ENCODE assay signal across 14 cellular contexts in the genomic region with DNA sequence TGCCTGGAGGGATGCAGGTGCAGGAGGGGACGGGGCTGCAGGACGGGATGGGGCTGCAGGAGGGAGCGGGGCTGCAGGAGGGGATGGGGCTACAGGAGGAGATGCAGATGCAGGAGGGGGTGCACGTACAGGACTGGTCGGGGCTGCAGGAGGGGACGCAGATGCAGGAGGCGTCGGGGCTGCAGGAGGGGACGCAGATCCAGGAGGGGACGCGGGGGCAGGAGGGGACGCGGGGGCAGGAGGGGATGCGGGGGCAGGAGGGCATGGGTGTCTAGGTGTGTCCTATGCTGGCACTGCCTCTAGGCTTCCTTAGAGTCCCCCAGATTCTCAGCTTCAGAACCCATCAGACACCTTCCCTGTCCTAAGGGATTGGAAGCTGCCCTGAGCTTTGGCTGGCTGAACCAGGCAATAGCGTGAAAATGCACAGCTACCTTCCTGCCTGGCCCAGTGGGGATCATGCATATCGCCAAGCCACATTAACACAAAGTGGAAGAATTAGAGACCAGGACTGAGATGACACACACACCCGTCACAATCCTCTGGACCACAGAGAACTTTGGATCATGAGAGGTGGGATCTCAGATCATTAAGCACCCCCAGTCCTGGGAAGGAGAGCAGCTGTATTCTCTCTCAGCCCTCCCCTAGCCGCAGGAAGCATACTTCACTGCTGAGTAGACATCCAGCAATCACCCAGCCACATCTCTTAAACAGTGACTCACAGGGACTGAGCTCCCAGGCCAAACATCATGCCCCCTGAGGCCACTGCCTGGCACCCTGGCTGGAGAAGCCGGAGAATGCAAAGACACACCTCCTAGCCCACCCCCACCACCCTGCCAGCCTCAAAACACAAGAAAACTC.
DNase-seq lines count a peak whose midpoint lies in the region; ATAC-seq, FAIRE-seq and TF ChIP-seq lines count a peak whose summit lies in the region.
"Had no signal": no experiment of that assay in that cellular context is flagged by ENCODE, and none has a peak within 500 bp of the region (broad histone marks: within the 10 kb centered on the region; RNA-seq: fewer than 3 reads in every experiment).

No MANE protein-coding gene starts in this region.

- TF ChIP-seq POLR2A in A549 (IDR thresholded peaks at IDR 0.05; ENCODE audit: low read length) (no peak), esophagus muscularis mucosa (IDR thresholded peaks at IDR 0.05; ENCODE audit: low read depth) (no peak)

- POLR2A ChIA-PET in A549 (lab: Yijun Ruan, JAX), result interaction anchor here (0.5 to 1.4 kb wide), 3 partner anchors 14 to 164 kb away, joined by 3 to 10 read pairs (median 6); a partner anchor contains a TSS

- TF ChIP-seq EP300 in A549 (IDR thresholded peaks at IDR 0.05) (no peak; a peak in 1 of 5 replicates), esophagus muscularis mucosa (IDR thresholded peaks at IDR 0.05) (no peak)

- WGBS in A549 (ENCODE audit: missing lambda C conversion rate), result 5% methylated on average over 5 of the region's 19 CpGs
- WGBS in esophagus muscularis mucosa, result 94% methylated on average over 13 of the region's 19 CpGs

- H3K4me1 ChIP-seq in A549, result peaks cover 28% of the 10 kb centered on the region
- peaks cover 28 to 64% (median 42%) of the 10 kb centered on the region in 4 donors for H3K4me1 ChIP-seq in esophagus muscularis mucosa
- peaks cover 0 to 29% of the 10 kb centered on the region in 2 donors for H3K4me1 ChIP-seq in ascending aorta

- ATAC-seq in A549 (peak; percentile 87 to 89), HG03135 (IDR thresholded peaks at IDR 0.05; ENCODE audit: unreplicated experiment) (no peak)
- ATAC-seq: lower lobe of right lung had no signal

- TF ChIP-seq RAD21 in A549 (conservative IDR thresholded peaks at IDR 0.05 in 1 of 2, IDR thresholded peaks at IDR 0.05 in 1 of 2), result peak; percentile 20; a peak in 3 of 5 replicates

- no peak overlapping the region for H3K4me3 ChIP-seq in A549
- no peak overlapping the region for H3K4me3 ChIP-seq in esophagus muscularis mucosa
- H3K4me3 ChIP-seq in ascending aorta, result no peak overlapping the region
- H3K4me3 ChIP-seq: lower lobe of right lung, vagina had no signal

- DNase-seq in A549 (ENCODE audit: low read depth in 1 of 2, low spot score in 1 of 2) (peak; percentile 78 to 88), HCEC 1CT (peak; percentile 92), amniotic stem cell (lab: John Stamatoyannopoulos, UW) (peak; percentile 80), iris pigment epithelial cell (ENCODE audit: low read depth) (peak; percentile 92), esophagus muscularis mucosa (ENCODE audit: extremely low spot score) (no peak), ascending aorta (ENCODE audit: low spot score in 2 of 2) (no peak), SK-N-DZ (ENCODE audit: low spot score) (no peak)
- DNase-seq: activated CD4-positive, alpha-beta T cell treated with anti-CD3 and anti-CD28 coated beads, Interleukin-2, amount 50 U/mL, for 4 hours; COR-L47; cortex of kidney; lower lobe of right lung; MM.1S had no signal

- intact Hi-C loops in esophagus muscularis mucosa (cut with DNase I) (loop anchor here (10.0 kb wide), 2 partner anchors 98 to 478 kb away; a partner anchor contains a TSS), ascending aorta (cut with DNase I) (no loop called here)

- H3K36me3 ChIP-seq in esophagus muscularis mucosa (peaks cover 0 to 29% (median 2%) of the 10 kb centered on the region in 4 donors), ascending aorta (no peaks in the 10 kb centered on the region)
- H3K36me3 ChIP-seq: lower lobe of right lung had no signal

- TF ChIP-seq CTCF in A549 (IDR thresholded peaks at IDR 0.05) (no peak), esophagus muscularis mucosa (IDR thresholded peaks at IDR 0.05) (no peak), ascending aorta (IDR thresholded peaks at IDR 0.05) (no peak)

- FAIRE-seq in A549 (lab: Jason Lieb, UNC), result peak; percentile 63

- CTCF ChIA-PET in A549 (lab: Yijun Ruan, JAX), result interaction anchor here (0.7 to 3.3 kb wide), 13 partner anchors 17 to 480 kb away, joined by 3 to 18 read pairs (median 4); no protein-coding TSS in a partner anchor

- H3K9me3 ChIP-seq in A549 (no peaks in the 10 kb centered on the region), esophagus muscularis mucosa (no peaks in the 10 kb centered on the region), ascending aorta (no peaks in the 10 kb centered on the region)
- H3K9me3 ChIP-seq: lower lobe of right lung, vagina had no signal

- H3K27ac ChIP-seq in A549 (peak overlapping the region; percentile 77 to 84), esophagus muscularis mucosa (replicated peaks in 1 of 4) (no peak overlapping the region), ascending aorta (no peak overlapping the region)
- H3K27ac ChIP-seq: lower lobe of right lung, vagina had no signal

- H3K4me2 ChIP-seq in A549, result peak overlapping the region; percentile 84

- H3K27me3 ChIP-seq in esophagus muscularis mucosa (peaks cover 0 to 6% (median 0%) of the 10 kb centered on the region in 4 donors), ascending aorta (no peaks in the 10 kb centered on the region)
- H3K27me3 ChIP-seq: vagina had no signal

TF ChIP-seq in A549, 52 proteins besides CTCF, POLR2A, EP300 and RAD21:
- TF ChIP-seq JUNB (IDR thresholded peaks at IDR 0.05) (peak; percentile 67), NFE2L2 (conservative IDR thresholded peaks at IDR 0.05; ENCODE audit: low read length) (no peak), CEBPB (IDR thresholded peaks at IDR 0.05) (peak in 1 of 2 experiments; percentile 37; a peak in 1 of 4 replicates), KDM5A (IDR thresholded peaks at IDR 0.05) (no peak), TP53 (CRISPR knock-in tag; IDR thresholded peaks at IDR 0.05) (no peak), ZSCAN20 (CRISPR knock-in tag; IDR thresholded peaks at IDR 0.05) (no peak), RNF2 (IDR thresholded peaks at IDR 0.05; ENCODE audit: borderline replicate concordance, low read depth) (no peak), PHF8 (IDR thresholded peaks at IDR 0.05; ENCODE audit: borderline replicate concordance, low read depth) (no peak), NR3C1 (IDR thresholded peaks at IDR 0.05) (no peak), SREBF2 (IDR thresholded peaks at IDR 0.05) (no peak), EHF (CRISPR knock-in tag; IDR thresholded peaks at IDR 0.05) (no peak), MAFK (IDR thresholded peaks at IDR 0.05; ENCODE audit: partially characterized antibody) (peak; percentile 26), MAZ (IDR thresholded peaks at IDR 0.05; ENCODE audit: borderline replicate concordance, low read depth, low read length) (no peak), SMC3 (IDR thresholded peaks at IDR 0.05) (0 out of 3 replicates have a peak, but pooled peaks have one; percentile 29), GATA3 (IDR thresholded peaks at IDR 0.05; ENCODE audit: borderline replicate concordance) (peak; percentile 92), ZC3H11A (IDR thresholded peaks at IDR 0.05) (no peak), BHLHE40 (IDR thresholded peaks at IDR 0.05; ENCODE audit: low read depth, low read length) (no peak), FOSL2 (IDR thresholded peaks at IDR 0.05) (peak; percentile 74), FOSL2 (CRISPR knock-in tag; IDR thresholded peaks at IDR 0.05) (peak; percentile 86), POLR2AphosphoS2 (conservative IDR thresholded peaks at IDR 0.05; ENCODE audit: low read length) (no peak), JUN (IDR thresholded peaks at IDR 0.05) (peak; percentile 24 to 56; a peak in 1 of 5 replicates)
- TF ChIP-seq, protein P1, sequence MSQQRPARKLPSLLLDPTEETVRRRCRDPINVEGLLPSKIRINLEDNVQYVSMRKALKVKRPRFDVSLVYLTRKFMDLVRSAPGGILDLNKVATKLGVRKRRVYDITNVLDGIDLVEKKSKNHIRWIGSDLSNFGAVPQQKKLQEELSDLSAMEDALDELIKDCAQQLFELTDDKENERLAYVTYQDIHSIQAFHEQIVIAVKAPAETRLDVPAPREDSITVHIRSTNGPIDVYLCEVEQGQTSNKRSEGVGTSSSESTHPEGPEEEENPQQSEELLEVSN (IDR thresholded peaks at IDR 0.05; ENCODE audit: borderline replicate concordance, low read depth), result no peak
- TF ChIP-seq, protein P2, sequence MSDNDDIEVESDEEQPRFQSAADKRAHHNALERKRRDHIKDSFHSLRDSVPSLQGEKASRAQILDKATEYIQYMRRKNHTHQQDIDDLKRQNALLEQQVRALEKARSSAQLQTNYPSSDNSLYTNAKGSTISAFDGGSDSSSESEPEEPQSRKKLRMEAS (IDR thresholded peaks at IDR 0.05), result peak; percentile 62; the same call in 1 of the 2 replicates
- TF ChIP-seq, protein P3, sequence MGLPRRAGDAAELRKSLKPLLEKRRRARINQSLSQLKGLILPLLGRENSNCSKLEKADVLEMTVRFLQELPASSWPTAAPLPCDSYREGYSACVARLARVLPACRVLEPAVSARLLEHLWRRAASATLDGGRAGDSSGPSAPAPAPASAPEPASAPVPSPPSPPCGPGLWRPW (IDR thresholded peaks at IDR 0.05), result no peak
TF ChIP-seq in A549: peak in this region for 8.

Comparison
In these comparisons a context has a peak if more than half of its experiments do, and no peak if none do; other contexts are left out.
1. DNase-seq: peak in A549 (2 of 2), HCEC 1CT (single experiment), amniotic stem cell (single experiment) and iris pigment epithelial cell (single experiment); none in esophagus muscularis mucosa (single experiment), ascending aorta (0 of 2) and SK-N-DZ (single experiment).
2. H3K27ac ChIP-seq: peak in A549 (2 of 2); none in esophagus muscularis mucosa (0 of 4) and ascending aorta (0 of 2).